ENCODE assay signal across 34 cellular contexts in the genomic region with DNA sequence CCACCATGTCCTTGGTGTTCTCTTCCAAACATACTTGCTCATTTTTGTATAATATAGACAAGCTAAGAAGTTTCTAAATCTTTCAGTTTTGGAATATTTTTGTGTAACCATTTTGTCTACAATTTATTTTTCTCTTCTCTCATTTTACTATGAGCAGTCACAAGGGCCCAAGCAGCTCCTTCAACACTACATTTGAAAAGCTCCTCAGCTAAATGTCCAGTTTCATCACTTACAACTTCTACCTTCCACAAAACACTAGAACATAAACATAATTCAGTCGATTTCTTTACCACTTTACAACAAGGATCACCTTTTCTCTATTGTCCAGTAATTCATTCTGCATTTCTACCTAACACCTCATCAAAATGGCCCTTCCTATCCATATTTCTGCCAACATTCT.
"Had no signal": no experiment of that assay in that cellular context is flagged by ENCODE, and none has a peak within 500 bp of the region (broad histone marks: within the 10 kb centered on the region; RNA-seq: fewer than 3 reads in every experiment).

No MANE protein-coding gene starts in this region.

- H3K27ac ChIP-seq: adrenal gland, ascending aorta, body of pancreas, brain microvascular endothelial cell, breast epithelium, cardiac muscle cell had no signal

- ATAC-seq: activated naive CD4-positive, alpha-beta T cell treated with anti-CD3 and anti-CD28 coated beads, Interleukin-2, amount 50 U/mL, for 72 hours; activated naive CD8-positive, alpha-beta T cell treated with anti-CD3 and anti-CD28 coated beads, Interleukin-2, amount 50 U/mL, for 24 hours; activated T-cell treated with anti-CD3 and anti-CD28 coated beads, Interleukin-2, amount 50 U/mL, for 4 hours; activated T-cell treated with anti-CD3 and anti-CD28 coated beads, Interleukin-2, amount 50 U/mL, for 72 hours; activated T-helper 17 cell treated with anti-CD3 and anti-CD28 coated beads, Interleukin-2, amount 50 U/mL, for 72 hours; body of pancreas had no signal

- H3K4me3 ChIP-seq: adrenal gland, ascending aorta, body of pancreas, breast epithelium, cardiac muscle cell had no signal

- H3K4me1 ChIP-seq: adrenal gland, body of pancreas, breast epithelium had no signal

- DNase-seq: activated effector memory CD4-positive, alpha-beta T cell treated with anti-CD3 and anti-CD28 coated beads, Interleukin-2, amount 50 U/mL, for 16 hours; activated effector memory CD4-positive, alpha-beta T cell treated with Interleukin-2 at 50 U/mL for 16 hours; activated gamma-delta T cell; activated gamma-delta T cell treated with Interleukin-2 at 50 U/mL for 16 hours; activated naive CD4-positive, alpha-beta T cell; activated naive CD4-positive, alpha-beta T cell treated with anti-CD3 and anti-CD28 coated beads for 36 hours; activated naive CD4-positive, alpha-beta T cell treated with anti-CD3 and anti-CD28 coated beads, Interleukin-2, amount 10 ng/mL, durations not matched to agents 7 days and 5 days; activated naive CD4-positive, alpha-beta T cell treated with anti-CD3 and anti-CD28 coated beads, Interleukin-2, amount 50 U/mL, for 16 hours; activated naive CD4-positive, alpha-beta T cell treated with Interleukin-2 at 50 U/mL for 16 hours; activated naive CD8-positive, alpha-beta T cell treated with anti-CD3 and anti-CD28 coated beads for 36 hours; activated naive CD8-positive, alpha-beta T cell treated with anti-CD3 and anti-CD28 coated beads, Interleukin-2, amount 10 ng/mL, durations not matched to agents 7 days and 5 days; activated naive CD8-positive, alpha-beta T cell treated with anti-CD3 and anti-CD28 coated beads, Interleukin-2, amount 50 U/mL, for 24 hours; activated T-cell treated with anti-CD3 and anti-CD28 coated beads, Interleukin-2, amount 50 U/mL, for 1 hour; activated T-cell treated with anti-CD3 and anti-CD28 coated beads, Interleukin-2, amount 50 U/mL, for 24 hours; activated T-cell treated with anti-CD3 and anti-CD28 coated beads, Interleukin-2, amount 50 U/mL, for 4 hours; activated T-cell treated with anti-CD3 and anti-CD28 coated beads, Interleukin-2, amount 50 U/mL, for 48 hours; activated T-cell treated with anti-CD3 and anti-CD28 coated beads, Interleukin-2, amount 50 U/mL, for 72 hours; adrenal gland; amniotic stem cell; amygdala; anterior cingulate cortex; aorta; body of pancreas; brain microvascular endothelial cell; caudate nucleus; central memory CD4-positive, alpha-beta T cell; cerebellar nuclear complex had no signal

- H3K27me3 ChIP-seq: adrenal gland, ascending aorta, body of pancreas, brain microvascular endothelial cell, breast epithelium, cardiac muscle cell had no signal

- H3K36me3 ChIP-seq: adrenal gland, ascending aorta, brain microvascular endothelial cell, breast epithelium, cardiac muscle cell had no signal

- FAIRE-seq: astrocyte, bronchial epithelial cell had no signal

- H3K9me3 ChIP-seq: adrenal gland, ascending aorta, breast epithelium had no signal
